8 cellular contexts compared by ENCODE assay signal in the genomic region with DNA sequence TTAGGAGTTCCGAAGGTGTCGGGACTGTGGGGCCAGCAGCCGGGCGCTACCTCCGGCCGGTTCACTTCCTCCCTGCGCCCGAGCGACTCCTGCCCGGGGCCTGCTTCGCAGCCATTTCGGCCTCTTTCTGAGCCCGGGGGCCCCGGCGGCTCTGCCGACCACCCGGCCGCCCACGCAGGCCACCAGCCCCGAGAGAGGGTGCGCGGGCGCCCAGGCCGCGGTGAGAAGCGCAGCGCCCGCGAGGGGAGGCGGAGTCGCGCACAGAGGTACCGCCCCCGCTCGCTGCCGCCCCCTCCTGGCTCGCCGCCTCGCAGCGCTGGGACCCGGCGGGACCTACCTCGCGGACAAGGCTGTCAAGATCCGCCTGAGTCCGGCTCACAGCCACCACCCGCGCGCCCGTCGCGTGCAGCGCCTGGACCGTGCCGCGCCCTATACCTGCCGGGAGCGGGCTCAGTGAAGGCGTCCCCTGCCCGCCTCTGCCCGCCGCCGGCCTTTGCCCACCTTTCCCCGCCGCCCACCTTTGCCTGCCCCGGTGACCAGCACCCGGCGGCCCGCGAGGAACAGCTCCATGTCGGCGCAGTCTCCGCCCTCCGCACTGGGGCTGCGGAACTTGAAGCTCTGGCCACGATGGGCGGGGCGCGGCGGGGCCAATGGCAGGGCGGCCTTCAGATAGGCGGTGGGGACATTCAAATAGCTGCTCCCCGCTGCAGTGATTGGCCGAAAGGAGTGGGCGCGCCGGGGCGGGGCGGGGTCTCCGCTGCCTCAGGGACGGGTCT. TPM values are rescaled to one million over a fixed set of nuclear protein-coding genes. Genes with fewer than 3 reads are reported as not detected.
DNase-seq lines count a peak whose midpoint lies in the region; FAIRE-seq and TF ChIP-seq lines count a peak whose summit lies in the region.

DCXR (minus strand) TSS at position 585 of the 776 bp plus-strand sequence; CDS start at position 570, 15 bp downstream.

- H3K4me3 ChIP-seq in GM06990 (replicated peaks; ENCODE audit: low read depth, low read length), result peak within 1 kb of the TSS; percentile 73
- peak within 1 kb of the TSS; percentile 75 for H3K4me3 ChIP-seq in NB4 (ENCODE audit: low read depth, low read length)
- peak within 1 kb of the TSS; percentile 95 for H3K4me3 ChIP-seq in SK-N-MC

- no peak for FAIRE-seq in frontal cortex (lab: Jason Lieb, UNC)

- no peaks in the 10 kb centered on the region for H3K9me3 ChIP-seq in SK-N-MC (ENCODE audit: low read depth, low read length)

- H3K27ac ChIP-seq in SK-N-MC, result peak within 1 kb of the TSS; percentile 85

- CTCF ChIA-PET in activated naive CD4-positive, alpha-beta T cell treated with anti-CD3 and anti-CD28 coated beads, Interleukin-2, amount 10 ng/mL, durations not matched to agents 7 days and 5 days (lab: Charles Lee), result interaction anchor here (0.7 to 1.5 kb wide), 12 partner anchors 10 to 198 kb away, joined by 3 to 10 read pairs (median 4); partner anchors contain the start of genes CENPX, LRRC45, MAFG and NOTUM

- H3K4me3 Mint-ChIP-seq in HFFc6, result peak within 1 kb of the TSS; percentile 86
- peak within 1 kb of the TSS; percentile 87 for H3K4me3 Mint-ChIP-seq in activated naive CD4-positive, alpha-beta T cell treated with anti-CD3 and anti-CD28 coated beads, Interleukin-2, amount 10 ng/mL, durations not matched to agents 7 days and 5 days

- peak; percentile 95 for TF ChIP-seq POLR2A in NB4 (IDR thresholded peaks at IDR 0.05; ENCODE audit: extremely low read depth, insufficient read length)

- H3K27me3 ChIP-seq in GM06990 (replicated peaks; ENCODE audit: control insufficient read depth, insufficient read depth, low read length), result no peaks in the 10 kb centered on the region

- H3K9me3 Mint-ChIP-seq in HFFc6, result no peaks in the 10 kb centered on the region
- H3K9me3 Mint-ChIP-seq in activated naive CD4-positive, alpha-beta T cell treated with anti-CD3 and anti-CD28 coated beads, Interleukin-2, amount 10 ng/mL, durations not matched to agents 7 days and 5 days, result no peaks in the 10 kb centered on the region

- peaks cover 6% of the 10 kb centered on the region; the same call in 1 of the 2 replicates for H3K36me3 Mint-ChIP-seq in HFFc6 (ENCODE audit: low read depth)
- peaks cover 4% of the 10 kb centered on the region for H3K36me3 Mint-ChIP-seq in activated naive CD4-positive, alpha-beta T cell treated with anti-CD3 and anti-CD28 coated beads, Interleukin-2, amount 10 ng/mL, durations not matched to agents 7 days and 5 days

- peaks cover 17% of the 10 kb centered on the region for H3K4me1 Mint-ChIP-seq in HFFc6 (ENCODE audit: low read depth)
- H3K4me1 Mint-ChIP-seq in activated naive CD4-positive, alpha-beta T cell treated with anti-CD3 and anti-CD28 coated beads, Interleukin-2, amount 10 ng/mL, durations not matched to agents 7 days and 5 days, result peaks cover 28% of the 10 kb centered on the region

- H3K36me3 ChIP-seq in GM06990 (ENCODE audit: control insufficient read depth, insufficient read depth, low read length), result no peaks in the 10 kb centered on the region
- no peaks in the 10 kb centered on the region for H3K36me3 ChIP-seq in SK-N-MC (ENCODE audit: insufficient read depth, low read length)

- H3K27me3 Mint-ChIP-seq in HFFc6 (ENCODE audit: insufficient read depth), result no peaks in the 10 kb centered on the region; the same call in 1 of the 2 replicates
- peaks cover 29% of the 10 kb centered on the region for H3K27me3 Mint-ChIP-seq in activated naive CD4-positive, alpha-beta T cell treated with anti-CD3 and anti-CD28 coated beads, Interleukin-2, amount 10 ng/mL, durations not matched to agents 7 days and 5 days

- peak within 1 kb of the TSS; percentile 93 for H3K27ac Mint-ChIP-seq in HFFc6
- peak within 1 kb of the TSS; percentile 98 for H3K27ac Mint-ChIP-seq in activated naive CD4-positive, alpha-beta T cell treated with anti-CD3 and anti-CD28 coated beads, Interleukin-2, amount 10 ng/mL, durations not matched to agents 7 days and 5 days

- DNase-seq in GM06990 (ENCODE audit: extremely low read depth, insufficient read length) (peak; percentile 98), HFFc6 (peak; percentile 89), NB4 (ENCODE audit: low read depth) (peak; percentile 98), SK-N-MC (ENCODE audit: low read depth, low spot score) (peak; percentile 62), frontal cortex (ENCODE audit: low spot score in 2 of 2) (peak; percentile 96 to 98), non-pigmented ciliary epithelial cell (ENCODE audit: low read depth) (peak; percentile 61), superior temporal gyrus (ENCODE audit: extremely low spot score) (peak; percentile 95)
- peak; percentile 99 for DNase-seq in activated naive CD4-positive, alpha-beta T cell treated with anti-CD3 and anti-CD28 coated beads, Interleukin-2, amount 10 ng/mL, durations not matched to agents 7 days and 5 days

- H3K9ac ChIP-seq in SK-N-MC (ENCODE audit: insufficient read length), result peak within 1 kb of the TSS; percentile 91

- TF ChIP-seq CTCF in GM06990 (IDR thresholded peaks at IDR 0.05; ENCODE audit: insufficient read depth, low read length, poor library complexity, severe bottlenecking) (peak; percentile 58), HFFc6 (IDR thresholded peaks at IDR 0.05) (peak; percentile 89), NB4 (IDR thresholded peaks at IDR 0.05; ENCODE audit: low read depth, low read length) (peak; percentile 58)

RNA-seq across cellular contexts. Expression of gene DCXR, which starts in this region (rescaled TPM):
- 100 to 1,000 TPM in 1 of 6 experiments, 10 to 100 TPM in 5; 73.4 to 100 (median 84.8) TPM for total RNA-seq in HFFc6 (2021; fragmentation: NEBNext Ultra II Directional; extraction: Animal tissue kit (Norgen Biotek cat#: 25700))
- 25.7 TPM for total RNA-seq in frontal cortex

Comparison
In these comparisons a context has a peak if more than half of its experiments do, and no peak if none do; other contexts are left out.
1. Peak in every context shown above with its lines: DNase-seq, H3K4me3 ChIP-seq and H3K27ac ChIP-seq.